ENCODE assay signal across 1 cellular context in genomic region chr1:198491028-198491427, GRCh38.
TF ChIP-seq lines count a peak whose summit lies in the region.

No MANE protein-coding gene starts in this region.

TF ChIP-seq in IMR-90, 13 proteins besides CTCF, POLR2A, EP300 and RAD21:
- TF ChIP-seq CHD1 (IDR thresholded peaks at IDR 0.05; ENCODE audit: low read depth, low read length) (no peak), NFE2L2 (IDR thresholded peaks at IDR 0.05; ENCODE audit: low read depth, low read length) (no peak), MAFK (IDR thresholded peaks at IDR 0.05; ENCODE audit: low read depth, low read length) (no peak)
- TF ChIP-seq, protein P1, sequence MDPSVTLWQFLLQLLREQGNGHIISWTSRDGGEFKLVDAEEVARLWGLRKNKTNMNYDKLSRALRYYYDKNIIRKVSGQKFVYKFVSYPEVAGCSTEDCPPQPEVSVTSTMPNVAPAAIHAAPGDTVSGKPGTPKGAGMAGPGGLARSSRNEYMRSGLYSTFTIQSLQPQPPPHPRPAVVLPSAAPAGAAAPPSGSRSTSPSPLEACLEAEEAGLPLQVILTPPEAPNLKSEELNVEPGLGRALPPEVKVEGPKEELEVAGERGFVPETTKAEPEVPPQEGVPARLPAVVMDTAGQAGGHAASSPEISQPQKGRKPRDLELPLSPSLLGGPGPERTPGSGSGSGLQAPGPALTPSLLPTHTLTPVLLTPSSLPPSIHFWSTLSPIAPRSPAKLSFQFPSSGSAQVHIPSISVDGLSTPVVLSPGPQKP (IDR thresholded peaks at IDR 0.05; ENCODE audit: borderline replicate concordance, low read depth, low read length), result no peak
